ENCODE assay signal across 13 cellular contexts in genomic region chr14:80638620-80639215, GRCh38.
DNase-seq lines count a peak whose midpoint lies in the region; ATAC-seq and TF ChIP-seq lines count a peak whose summit lies in the region.
"Had no signal": no experiment of that assay in that cellular context is flagged by ENCODE, and none has a peak within 500 bp of the region (broad histone marks: within the 10 kb centered on the region; RNA-seq: fewer than 3 reads in every experiment).

No MANE protein-coding gene starts in this region.

- H3K9me3 ChIP-seq in Caco-2 (no peaks in the 10 kb centered on the region), body of pancreas (no peaks in the 10 kb centered on the region)
- H3K9me3 ChIP-seq: colonic mucosa had no signal

- H3K36me3 ChIP-seq in Caco-2 (ENCODE audit: control insufficient read depth, insufficient read depth, low read length) (no peaks in the 10 kb centered on the region), mesendoderm (ENCODE audit: control insufficient read depth, insufficient read depth, low read length) (no peaks in the 10 kb centered on the region), body of pancreas (replicated peaks in 1 of 2; ENCODE audit: insufficient read depth in 1 of 2, low read depth in 2 of 2) (no peaks in the 10 kb centered on the region)
- H3K36me3 ChIP-seq: colonic mucosa had no signal

- H3K27me3 ChIP-seq in Caco-2 (replicated peaks; ENCODE audit: control insufficient read depth, insufficient read depth, low read length) (no peaks in the 10 kb centered on the region), mesendoderm (ENCODE audit: insufficient read depth, low read length, poor library complexity) (no peaks in the 10 kb centered on the region), body of pancreas (no peaks in the 10 kb centered on the region)
- H3K27me3 ChIP-seq: colonic mucosa had no signal

- no peaks in the 10 kb centered on the region for H3K79me1 ChIP-seq in mesendoderm (ENCODE audit: low read length)

- H3K4me3 ChIP-seq in Caco-2 (ENCODE audit: low read depth, low read length) (no peak overlapping the region), mesendoderm (ENCODE audit: low read length) (no peak overlapping the region), body of pancreas (no peak overlapping the region)
- H3K4me3 ChIP-seq: colonic mucosa had no signal

- CTCF ChIA-PET in Caco-2 (lab: Charles Lee): no interaction called here

- no peaks in the 10 kb centered on the region for H3K36me3 Mint-ChIP-seq in Caco-2 (ENCODE audit: insufficient read depth, unreplicated experiment)
- H3K36me3 Mint-ChIP-seq in chondrocyte (ENCODE audit: low read depth): no peaks in the 10 kb centered on the region
- H3K36me3 Mint-ChIP-seq: CD8-positive, alpha-beta T cell had no signal

- no peak overlapping the region for H3K4me2 ChIP-seq in mesendoderm (ENCODE audit: low read length)

- ATAC-seq in HG03457 (IDR thresholded peaks at IDR 0.05; ENCODE audit: unreplicated experiment): no peak
- ATAC-seq in body of pancreas: no peak
- ATAC-seq: CD8-positive, alpha-beta T cell had no signal

- H3K27ac Mint-ChIP-seq in Caco-2 (ENCODE audit: unreplicated experiment) (peak overlapping the region; percentile 73), chondrocyte (ENCODE audit: unreplicated experiment) (peak overlapping the region; percentile 90)
- H3K27ac Mint-ChIP-seq: CD8-positive, alpha-beta T cell had no signal

- H4K5ac ChIP-seq in mesendoderm (ENCODE audit: low read length): no peak overlapping the region

- H3K9ac ChIP-seq in mesendoderm (ENCODE audit: low read length): no peak overlapping the region

- no peak for TF ChIP-seq CTCF in Caco-2 (IDR thresholded peaks at IDR 0.05; ENCODE audit: insufficient read depth in 1 of 2, low read depth in 1 of 2, low read length in 1 of 2, severe bottlenecking in 1 of 2, unreplicated experiment in 1 of 2)
- TF ChIP-seq CTCF in chondrocyte (IDR thresholded peaks at IDR 0.05): no peak
- no peak for TF ChIP-seq CTCF in body of pancreas (IDR thresholded peaks at IDR 0.05)

- H3K4me3 Mint-ChIP-seq in Caco-2 (ENCODE audit: unreplicated experiment): no peak overlapping the region
- H3K4me3 Mint-ChIP-seq in chondrocyte (ENCODE audit: unreplicated experiment): no peak overlapping the region
- H3K4me3 Mint-ChIP-seq: CD8-positive, alpha-beta T cell had no signal

- no peak overlapping the region for H3K27ac ChIP-seq in mesendoderm (ENCODE audit: low read depth, low read length)
- H3K27ac ChIP-seq in body of pancreas: no peak overlapping the region
- H3K27ac ChIP-seq: colonic mucosa had no signal

- no peak for TF ChIP-seq POLR2A in body of pancreas (IDR thresholded peaks at IDR 0.05)

- H3K56ac ChIP-seq in mesendoderm (ENCODE audit: low read length): no peak overlapping the region

- WGBS in mesendoderm (ENCODE audit: extremely low coverage, insufficient coverage, low lambda C conversion rate): no CpG with 5 or more reads among the region's 5 CpGs
- WGBS in body of pancreas, 2 donors: 84 to 92% methylated on average over 5 of the region's 5 CpGs

- BruUV-seq in Caco-2 (replicated peaks; lab: Mats Ljungman, UMichigan): no TSS peak

- no peak overlapping the region for H2BK5ac ChIP-seq in mesendoderm (ENCODE audit: low read length)

- no peak overlapping the region for H3K4ac ChIP-seq in mesendoderm (ENCODE audit: low read depth, low read length)

- intact Hi-C loops in Caco-2 (cut with micrococcal nuclease; ENCODE audit: unreplicated experiment): no loop called here
- intact Hi-C loops in body of pancreas (cut with DNase I): no loop called here

- H3K27me3 Mint-ChIP-seq in Caco-2 (ENCODE audit: insufficient read depth, unreplicated experiment) (no peaks in the 10 kb centered on the region), chondrocyte (ENCODE audit: low read depth) (no peaks in the 10 kb centered on the region)

- H2BK120ac ChIP-seq in mesendoderm (ENCODE audit: low read depth, low read length): no peak overlapping the region

- no peaks in the 10 kb centered on the region for H3K79me2 ChIP-seq in mesendoderm (ENCODE audit: control insufficient read depth, insufficient read depth, low read length)

- peaks cover 8% of the 10 kb centered on the region for H3K9me3 Mint-ChIP-seq in Caco-2 (ENCODE audit: unreplicated experiment)
- peaks cover 6% of the 10 kb centered on the region for H3K9me3 Mint-ChIP-seq in chondrocyte (ENCODE audit: low read depth)
- H3K9me3 Mint-ChIP-seq: CD8-positive, alpha-beta T cell had no signal

- H3K4me1 Mint-ChIP-seq in Caco-2 (ENCODE audit: low read depth, unreplicated experiment): peaks cover 8% of the 10 kb centered on the region
- H3K4me1 Mint-ChIP-seq in chondrocyte (ENCODE audit: low read depth): peaks cover 47% of the 10 kb centered on the region

- no peak overlapping the region for H4K8ac ChIP-seq in mesendoderm (ENCODE audit: low read depth, low read length)

- no peak overlapping the region for H2AK5ac ChIP-seq in mesendoderm (ENCODE audit: low read length)

- H2BK15ac ChIP-seq in mesendoderm (replicated peaks; ENCODE audit: low read depth): no peak overlapping the region

- H3K18ac ChIP-seq in mesendoderm (ENCODE audit: low read length): no peak overlapping the region

- DNase-seq in Caco-2: no peak
- peak; percentile 27 for DNase-seq in MV-4-11 (lab: John Stamatoyannopoulos, UW)
- no peak for DNase-seq in chondrocyte (ENCODE audit: low spot score)
- peak; percentile 67 for DNase-seq in mesendoderm
- DNase-seq in NCI-H510A treated with DMSO at 0.1 percent for 48 hours (lab: John Stamatoyannopoulos, UW): no peak
- no peak for DNase-seq in body of pancreas
- no peak for DNase-seq in NCI-H128 (lab: John Stamatoyannopoulos, UW; ENCODE audit: unreplicated experiment)
- DNase-seq: activated effector memory CD4-positive, alpha-beta T cell treated with anti-CD3 and anti-CD28 coated beads, Interleukin-2, amount 50 U/mL, for 16 hours; CD8-positive, alpha-beta T cell; colonic mucosa; hippocampal formation; NCI-H510A had no signal

- POLR2A ChIA-PET in Caco-2 (lab: Charles Lee): interaction anchor here (0.6 kb wide), 1 partner anchor 927 kb away, joined by 3 read pairs; no protein-coding TSS in a partner anchor

- H3K23ac ChIP-seq in mesendoderm (ENCODE audit: low read length): no peak overlapping the region

- no peaks in the 10 kb centered on the region for H3K4me1 ChIP-seq in Caco-2
- no peaks in the 10 kb centered on the region for H3K4me1 ChIP-seq in mesendoderm (ENCODE audit: control insufficient read depth, low read depth, low read length)
- no peaks in the 10 kb centered on the region for H3K4me1 ChIP-seq in body of pancreas
- H3K4me1 ChIP-seq: colonic mucosa had no signal

Comparison
In these comparisons a context has a peak if more than half of its experiments do, and no peak if none do; other contexts are left out.
1. DNase-seq: peak in MV-4-11 (single experiment) and mesendoderm (single experiment); none in Caco-2 (0 of 2), chondrocyte (single experiment), NCI-H510A treated with DMSO at 0.1 percent for 48 hours (single experiment), body of pancreas (0 of 4) and NCI-H128 (single experiment).